In the genomic region with DNA sequence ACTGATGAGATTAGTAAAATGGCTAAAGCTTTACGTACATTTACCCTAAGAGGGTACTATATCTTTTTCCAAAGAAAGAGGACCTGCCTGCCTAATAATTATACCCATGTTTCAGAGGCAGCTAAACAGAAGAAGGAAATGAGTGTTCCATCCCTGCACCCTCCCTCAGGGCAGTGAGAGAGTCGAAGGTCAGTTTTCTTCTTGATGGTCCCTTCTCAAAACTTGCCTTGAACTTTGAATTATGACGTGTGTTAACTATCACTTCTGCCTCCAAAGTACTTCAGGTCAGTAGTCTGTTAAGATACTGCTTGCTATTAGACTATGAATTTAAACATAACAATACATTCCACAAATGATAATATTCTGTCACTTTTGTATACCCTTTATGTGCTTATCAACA, we compare ENCODE assay signal across 29 cellular contexts.
"Had no signal": no experiment of that assay in that cellular context is flagged by ENCODE, and none has a peak within 500 bp of the region (broad histone marks: within the 10 kb centered on the region; RNA-seq: fewer than 3 reads in every experiment).

No MANE protein-coding gene starts in this region.

- H3K27me3 Mint-ChIP-seq: stimulated activated memory B cell treated with anti-CD40 and anti-IgM and Interleukin-4, amounts not matched to agents 10 μg/mL and 1 μg/mL and 100 μg/mL, for 72 hours; stimulated activated naive B cell treated with anti-CD40 and anti-IgM and Interleukin-4, amounts not matched to agents 10 μg/mL and 1 μg/mL and 100 μg/mL, for 72 hours; stimulated activated naive CD8-positive, alpha-beta T cell treated with anti-CD3 and anti-CD28 coated beads, Interleukin-15, amount 100 ng/mL, for 72 hours; stimulated activated naive CD8-positive, alpha-beta T cell treated with anti-CD3 and anti-CD28 coated beads, Interleukin-15, Interleukin-2, amounts not matched to agents 100 ng/mL and 50 ng/mL, for 24 hours; type B pancreatic cell had no signal

- H3K27ac ChIP-seq: stomach, suprapubic skin, testis, thoracic aorta, thyroid gland, tibial artery, tibial nerve, transverse colon, upper lobe of left lung, upper lobe of right lung, uterus, vagina had no signal

- H3K36me3 ChIP-seq: stomach, suprapubic skin, thoracic aorta, thyroid gland, tibial artery, tibial nerve, transverse colon, upper lobe of left lung, upper lobe of right lung, uterus, vagina had no signal

- H3K9me3 Mint-ChIP-seq: stimulated activated memory B cell treated with anti-CD40 and anti-IgM and Interleukin-4, amounts not matched to agents 10 μg/mL and 1 μg/mL and 100 μg/mL, for 72 hours; stimulated activated naive CD8-positive, alpha-beta T cell treated with anti-CD3 and anti-CD28 coated beads, Interleukin-15, amount 100 ng/mL, for 72 hours; stimulated activated naive CD8-positive, alpha-beta T cell treated with anti-CD3 and anti-CD28 coated beads, Interleukin-15, Interleukin-2, amounts not matched to agents 100 ng/mL and 50 ng/mL, for 24 hours; type B pancreatic cell had no signal

- DNase-seq: stimulated activated CD4-positive, alpha-beta T cell treated with anti-CD3 and anti-CD28 coated beads, Interleukin-2, amount 100 ng/mL, for 48 hours; stimulated activated CD4-positive, alpha-beta T cell treated with anti-CD3 and anti-CD28 coated beads, Interleukin-4, amount 100 ng/mL, for 1 hour; stimulated activated CD4-positive, alpha-beta T cell treated with anti-CD3 and anti-CD28 coated beads, Interleukin-4, amount 100 ng/mL, for 24 hours; stimulated activated CD4-positive, alpha-beta T cell treated with anti-CD3 and anti-CD28 coated beads, Interleukin-4, amount 100 ng/mL, for 4 hours; stimulated activated CD8-positive, alpha-beta memory T cell treated with anti-CD3 and anti-CD28 coated beads, Interleukin-4, amount 100 ng/mL, for 48 hours; stimulated activated naive B cell treated with anti-CD40 and anti-IgM and Interleukin-4, amounts not matched to agents 10 μg/mL and 1 μg/mL and 100 μg/mL, for 72 hours; stimulated activated naive CD4-positive, alpha-beta T cell; stimulated activated naive CD4-positive, alpha-beta T cell treated with Interleukin-2 at 50 U/mL for 16 hours; stimulated activated naive CD8-positive, alpha-beta T cell treated with anti-CD3 and anti-CD28 coated beads, Interleukin-15, amount 100 ng/mL, for 72 hours; stimulated activated naive CD8-positive, alpha-beta T cell treated with anti-CD3 and anti-CD28 coated beads, Interleukin-15, Interleukin-2, amounts not matched to agents 100 U/mL and 50 U/mL, for 24 hours; stomach; substantia nigra; testis; thyroid gland; tibial artery; transverse colon; trophoblast cell; upper lobe of left lung; upper lobe of right lung; uterus had no signal

- H3K4me3 ChIP-seq: stomach, suprapubic skin, testis, thoracic aorta, thyroid gland, tibial artery, tibial nerve, transverse colon, upper lobe of left lung, upper lobe of right lung, uterus, vagina had no signal

- H3K9me3 ChIP-seq: stomach, suprapubic skin, testis, thoracic aorta, thyroid gland, tibial artery, tibial nerve, transverse colon, upper lobe of left lung, upper lobe of right lung, uterus, vagina had no signal

- H3K27ac Mint-ChIP-seq: stimulated activated effector memory CD8-positive, alpha-beta T cell treated with anti-CD3 and anti-CD28 coated beads, Interleukin-12 subunit alpha, Interleukin-12 subunit beta, amount 100 ng/mL, for 72 hours; stimulated activated memory B cell treated with anti-CD40 and anti-IgM and Interleukin-4, amounts not matched to agents 10 μg/mL and 1 μg/mL and 100 μg/mL, for 72 hours; stimulated activated naive B cell treated with anti-CD40 and anti-IgM and Interleukin-4, amounts not matched to agents 10 μg/mL and 1 μg/mL and 100 μg/mL, for 72 hours; stimulated activated naive CD8-positive, alpha-beta T cell treated with anti-CD3 and anti-CD28 coated beads, Interleukin-15, amount 100 ng/mL, for 72 hours; stimulated activated naive CD8-positive, alpha-beta T cell treated with anti-CD3 and anti-CD28 coated beads, Interleukin-15, Interleukin-2, amounts not matched to agents 100 ng/mL and 50 ng/mL, for 24 hours; type B pancreatic cell had no signal

- H3K4me1 Mint-ChIP-seq: stimulated activated effector memory CD8-positive, alpha-beta T cell treated with anti-CD3 and anti-CD28 coated beads, Interleukin-12 subunit alpha, Interleukin-12 subunit beta, amount 100 ng/mL, for 72 hours; stimulated activated memory B cell treated with anti-CD40 and anti-IgM and Interleukin-4, amounts not matched to agents 10 μg/mL and 1 μg/mL and 100 μg/mL, for 72 hours; stimulated activated naive B cell treated with anti-CD40 and anti-IgM and Interleukin-4, amounts not matched to agents 10 μg/mL and 1 μg/mL and 100 μg/mL, for 72 hours; stimulated activated naive CD8-positive, alpha-beta T cell treated with anti-CD3 and anti-CD28 coated beads, Interleukin-15, amount 100 ng/mL, for 72 hours had no signal

- FAIRE-seq: urothelium cell line had no signal

- ATAC-seq: stimulated activated effector memory CD8-positive, alpha-beta T cell treated with anti-CD3 and anti-CD28 coated beads, Interleukin-12 subunit alpha, Interleukin-12 subunit beta, amount 100 ng/mL, for 72 hours; stimulated activated memory B cell treated with anti-CD40 and anti-IgM and Interleukin-4, amounts not matched to agents 10 μg/mL and 1 μg/mL and 100 μg/mL, for 72 hours; stimulated activated naive B cell treated with anti-CD40 and anti-IgM and Interleukin-4, amounts not matched to agents 10 μg/mL and 1 μg/mL and 100 μg/mL, for 72 hours; stimulated activated naive CD8-positive, alpha-beta T cell treated with anti-CD3 and anti-CD28 coated beads, Interleukin-15, amount 100 ng/mL, for 72 hours; stimulated activated naive CD8-positive, alpha-beta T cell treated with anti-CD3 and anti-CD28 coated beads, Interleukin-15, Interleukin-2, amounts not matched to agents 100 U/mL and 50 U/mL, for 24 hours; upper lobe of right lung had no signal

- H3K36me3 Mint-ChIP-seq: stimulated activated effector memory CD8-positive, alpha-beta T cell treated with anti-CD3 and anti-CD28 coated beads, Interleukin-12 subunit alpha, Interleukin-12 subunit beta, amount 100 ng/mL, for 72 hours; stimulated activated memory B cell treated with anti-CD40 and anti-IgM and Interleukin-4, amounts not matched to agents 10 μg/mL and 1 μg/mL and 100 μg/mL, for 72 hours; stimulated activated naive B cell treated with anti-CD40 and anti-IgM and Interleukin-4, amounts not matched to agents 10 μg/mL and 1 μg/mL and 100 μg/mL, for 72 hours; type B pancreatic cell had no signal

- H3K4me1 ChIP-seq: stomach, suprapubic skin, testis, thyroid gland, tibial artery, tibial nerve, transverse colon, upper lobe of left lung, upper lobe of right lung, uterus, vagina had no signal

- H3K27me3 ChIP-seq: stomach, suprapubic skin, testis, thyroid gland, tibial artery, tibial nerve, transverse colon, upper lobe of left lung, upper lobe of right lung, uterus, vagina had no signal

- H3K4me3 Mint-ChIP-seq: stimulated activated effector memory CD8-positive, alpha-beta T cell treated with anti-CD3 and anti-CD28 coated beads, Interleukin-12 subunit alpha, Interleukin-12 subunit beta, amount 100 ng/mL, for 72 hours; stimulated activated memory B cell treated with anti-CD40 and anti-IgM and Interleukin-4, amounts not matched to agents 10 μg/mL and 1 μg/mL and 100 μg/mL, for 72 hours; stimulated activated naive B cell treated with anti-CD40 and anti-IgM and Interleukin-4, amounts not matched to agents 10 μg/mL and 1 μg/mL and 100 μg/mL, for 72 hours; stimulated activated naive CD8-positive, alpha-beta T cell treated with anti-CD3 and anti-CD28 coated beads, Interleukin-15, amount 100 ng/mL, for 72 hours; stimulated activated naive CD8-positive, alpha-beta T cell treated with anti-CD3 and anti-CD28 coated beads, Interleukin-15, Interleukin-2, amounts not matched to agents 100 ng/mL and 50 ng/mL, for 24 hours; type B pancreatic cell had no signal
